In the genomic region with DNA sequence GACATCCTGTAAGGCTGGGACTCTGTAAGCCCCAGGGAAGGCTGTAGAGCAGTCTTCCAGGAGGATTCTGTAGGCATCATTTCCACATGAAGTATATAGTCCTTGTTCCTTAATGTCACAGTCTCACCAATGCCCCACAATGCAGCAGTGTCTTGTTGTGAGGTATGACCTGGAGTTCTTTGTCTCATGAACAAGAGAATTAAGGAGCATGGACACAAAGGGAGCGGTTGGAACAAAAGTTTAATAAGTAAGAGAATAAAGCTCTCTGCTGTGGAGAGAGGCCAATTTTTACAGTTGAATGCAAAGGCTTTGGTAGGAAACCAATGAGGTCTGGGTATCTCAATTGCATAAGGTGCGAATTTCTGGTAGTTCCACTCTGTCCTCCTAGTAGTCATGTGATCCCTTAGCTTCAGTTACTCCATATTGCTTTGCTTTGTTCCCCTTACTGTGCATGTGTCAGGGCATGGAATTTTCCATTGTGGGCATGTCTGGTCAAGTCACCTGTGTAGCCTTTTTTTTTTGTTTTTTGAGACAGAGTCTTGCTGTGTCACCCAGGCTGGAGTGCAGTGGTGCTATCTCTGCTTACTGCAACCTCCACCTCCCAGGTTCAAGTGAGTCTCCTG, we compare ENCODE assay signal across 30 cellular contexts.
"Had no signal": no experiment of that assay in that cellular context is flagged by ENCODE, and none has a peak within 500 bp of the region (broad histone marks: within the 10 kb centered on the region; RNA-seq: fewer than 3 reads in every experiment).

No MANE protein-coding gene starts in this region.

- H3K27ac ChIP-seq: ascending aorta, gastrocnemius medialis, parathyroid adenoma, testis, transverse colon, uterus had no signal

- H2AFZ ChIP-seq: parathyroid adenoma had no signal

- H3K36me3 ChIP-seq: ascending aorta, gastrocnemius medialis, transverse colon, uterus had no signal

- H3K4me3 ChIP-seq: ascending aorta, gastrocnemius medialis, testis, transverse colon, uterus had no signal

- H3K9me3 ChIP-seq: ascending aorta, gastrocnemius medialis, testis, transverse colon, uterus had no signal

- H3K9ac ChIP-seq: parathyroid adenoma had no signal

- H3K27me3 ChIP-seq: ascending aorta, gastrocnemius medialis, testis, transverse colon, uterus had no signal

- FAIRE-seq: endothelial cell of umbilical vein, keratinocyte had no signal

- DNase-seq: activated CD4-positive, alpha-beta memory T cell treated with anti-CD3 and anti-CD28 coated beads, Interleukin-2, amount 10 ng/mL, durations not matched to agents 7 days and 5 days; activated CD4-positive, alpha-beta T cell treated with anti-CD3 and anti-CD28 coated beads for 1 hour; activated CD4-positive, alpha-beta T cell treated with anti-CD3 and anti-CD28 coated beads, Interleukin-2, amount 10 ng/mL, durations not matched to agents 7 days and 5 days; activated CD8-positive, alpha-beta memory T cell treated with anti-CD3 and anti-CD28 coated beads, Interleukin-2, amount 50 U/mL, for 48 hours; activated gamma-delta T cell; activated naive CD4-positive, alpha-beta T cell treated with anti-CD3 and anti-CD28 coated beads, Interleukin-2, amount 10 ng/mL, durations not matched to agents 7 days and 5 days; activated naive CD8-positive, alpha-beta T cell treated with anti-CD3 and anti-CD28 coated beads, Interleukin-2, amount 10 ng/mL, durations not matched to agents 7 days and 5 days; activated T-cell treated with anti-CD3 and anti-CD28 coated beads, Interleukin-2, amount 50 U/mL, for 24 hours; caudate nucleus; cortex of kidney; effector memory CD8-positive, alpha-beta T cell; gastrocnemius medialis; glutamatergic neuron; hippocampal formation; left cardiac atrium; left ventricle myocardium superior; naive thymus-derived CD8-positive, alpha-beta T cell; occipital lobe; right cardiac atrium; stimulated activated CD4-positive, alpha-beta T cell treated with anti-CD3 and anti-CD28 coated beads, Interleukin-4, amount 100 ng/mL, for 1 hour; stimulated activated naive CD8-positive, alpha-beta T cell treated with anti-CD3 and anti-CD28 coated beads, Interleukin-15, Interleukin-2, amounts not matched to agents 100 U/mL and 50 U/mL, for 24 hours; SW 1271; T1000; testis; transverse colon; uterus had no signal

- H3K79me2 ChIP-seq: parathyroid adenoma had no signal

- H3K4me1 ChIP-seq: ascending aorta, gastrocnemius medialis, parathyroid adenoma, testis, transverse colon, uterus had no signal
